In genomic region chr9:110287289-110287680, GRCh38 we compare ENCODE assay signal across 28 cellular contexts. TPM values are rescaled to one million over a fixed set of nuclear protein-coding genes. Genes with fewer than 3 reads are reported as not detected.
A peak's percentile ranks its signal among the peaks of the same experiment; 100 is the strongest.
DNase-seq lines count a peak whose midpoint lies in the region; ATAC-seq and TF ChIP-seq lines count a peak whose summit lies in the region.
"Had no signal": no experiment of that assay in that cellular context is flagged by ENCODE, and none has a peak within 500 bp of the region (broad histone marks: within the 10 kb centered on the region; RNA-seq: fewer than 3 reads in every experiment).

No MANE protein-coding gene starts in this region.

- no peak overlapping the region for H4K12ac ChIP-seq in trophoblast cell (ENCODE audit: low read depth, low read length)

- no peak overlapping the region for H3K4ac ChIP-seq in trophoblast cell (ENCODE audit: low read depth, low read length)

- H3K23ac ChIP-seq in trophoblast cell (ENCODE audit: low read length), result no peak overlapping the region

- no peak overlapping the region for H3K4me2 ChIP-seq in trophoblast cell (ENCODE audit: low read length)
- H3K4me2 ChIP-seq: BLaER1 had no signal

- H2BK5ac ChIP-seq in trophoblast cell (ENCODE audit: low read depth, low read length, poor library complexity), result no peak overlapping the region

- ATAC-seq in WTC11 (no peak), HG03280 (IDR thresholded peaks at IDR 0.05; ENCODE audit: unreplicated experiment) (no peak), T-cell (replicated peaks in 1 of 4) (no peak)
- ATAC-seq: GM12878 had no signal

- H3K9ac ChIP-seq in trophoblast cell (ENCODE audit: low read length), result no peak overlapping the region
- H3K9ac ChIP-seq: BLaER1 had no signal

- no CpG with 5 or more reads among the region's 6 CpGs for WGBS in trophoblast cell (ENCODE audit: extremely low coverage, insufficient coverage, insufficient read length)

- no peak overlapping the region for H3K4me3 ChIP-seq in trophoblast cell (ENCODE audit: low read depth, low read length)
- H3K4me3 ChIP-seq: BLaER1, GM12878 had no signal

- no peaks in the 10 kb centered on the region for H3K27me3 Mint-ChIP-seq in WTC11 (ENCODE audit: low read depth)
- H3K27me3 Mint-ChIP-seq in T-cell, result peaks cover 3 to 5% of the 10 kb centered on the region in 2 donors
- H3K27me3 Mint-ChIP-seq: CD4-positive, CD25-positive, alpha-beta regulatory T cell had no signal

- H3K79me1 ChIP-seq in trophoblast cell (ENCODE audit: low read length), result no peaks in the 10 kb centered on the region

- no peak overlapping the region for H2AK5ac ChIP-seq in trophoblast cell (ENCODE audit: low read length)

- H2BK120ac ChIP-seq in trophoblast cell (ENCODE audit: insufficient read depth, low read length, poor library complexity), result no peak overlapping the region

- no peak overlapping the region for H2AFZ ChIP-seq in trophoblast cell (ENCODE audit: insufficient read depth, low read length, poor library complexity)

- no peak overlapping the region for H3K18ac ChIP-seq in trophoblast cell (ENCODE audit: low read length)

- POLR2A ChIA-PET in RWPE1 (lab: Yijun Ruan, JAX; ENCODE audit: low non-redundant PET), result no interaction called here
- POLR2A ChIA-PET in WTC11 (lab: Charles Lee), result no interaction called here
- POLR2A ChIA-PET in T-cell (lab: Charles Lee), result no interaction called here

- no peak overlapping the region for H2BK12ac ChIP-seq in trophoblast cell (ENCODE audit: low read length)

- CTCF ChIA-PET in RWPE1 (lab: Yijun Ruan, JAX) (no interaction called here), WTC11 (lab: Charles Lee) (no interaction called here), T-cell (lab: Charles Lee) (no interaction called here)

- H3K4me1 ChIP-seq in trophoblast cell (ENCODE audit: control insufficient read depth in 1 of 2, insufficient read depth in 2 of 2, low read length in 2 of 2), result no peaks in the 10 kb centered on the region
- H3K4me1 ChIP-seq: BE2C had no signal

- 0 out of 2 replicates have a peak, but pooled peaks cover 4% of the 10 kb centered on the region for H3K9me3 Mint-ChIP-seq in WTC11
- H3K9me3 Mint-ChIP-seq in T-cell, result no peaks in the 10 kb centered on the region

- DNase-seq in RWPE1 (ENCODE audit: low spot score), result no peak
- DNase-seq in WTC11 (ENCODE audit: low spot score), result no peak
- peak; percentile 54 to 67 for DNase-seq in trophoblast cell
- no peak for DNase-seq in T-cell
- no peak for DNase-seq in central memory CD4-positive, alpha-beta T cell
- DNase-seq: 8988T; ACHN; BE2C; C1 segment of cervical spinal cord; CD4-positive, alpha-beta memory T cell; CD4-positive, CD25-positive, alpha-beta regulatory T cell; CD8-positive, alpha-beta memory T cell; COR-L47; DMS 273 treated with DMSO at 0.1 percent for 48 hours; DMS153; DMS53; DMS79; DND-41; EL; GDM1 had no signal

- H3K4me1 Mint-ChIP-seq in WTC11 (peaks cover 4% of the 10 kb centered on the region), T-cell (no peaks in the 10 kb centered on the region)
- H3K4me1 Mint-ChIP-seq: CD4-positive, alpha-beta memory T cell; CD4-positive, CD25-positive, alpha-beta regulatory T cell; CD8-positive, alpha-beta memory T cell had no signal

- H3K27ac ChIP-seq in RWPE1 (peak overlapping the region; percentile 67), trophoblast cell (ENCODE audit: low read depth, low read length) (no peak overlapping the region)
- H3K27ac ChIP-seq: BLaER1 had no signal

- no peak overlapping the region for H4K8ac ChIP-seq in trophoblast cell (ENCODE audit: low read depth, low read length)

- H3K9me3 ChIP-seq in trophoblast cell (ENCODE audit: insufficient read depth, low read depth, low read length), result no peaks in the 10 kb centered on the region
- H3K9me3 ChIP-seq: BLaER1 had no signal

- TF ChIP-seq CTCF in RWPE1 (conservative IDR thresholded peaks at IDR 0.05; ENCODE audit: low read depth) (no peak), WTC11 (IDR thresholded peaks at IDR 0.05) (no peak)

- H3K27ac Mint-ChIP-seq in WTC11 (no peak overlapping the region), T-cell (no peak overlapping the region)
- H3K27ac Mint-ChIP-seq: CD14-positive monocyte; CD4-positive, alpha-beta memory T cell; CD4-positive, CD25-positive, alpha-beta regulatory T cell; CD8-positive, alpha-beta memory T cell had no signal

- no peak overlapping the region for H3K4me3 Mint-ChIP-seq in WTC11
- no peak overlapping the region for H3K4me3 Mint-ChIP-seq in T-cell
- H3K4me3 Mint-ChIP-seq: CD14-positive monocyte; CD4-positive, alpha-beta memory T cell; CD4-positive, CD25-positive, alpha-beta regulatory T cell; CD8-positive, alpha-beta memory T cell had no signal

- H3K14ac ChIP-seq in trophoblast cell (ENCODE audit: low read length), result no peak overlapping the region

- no peaks in the 10 kb centered on the region for H3K79me2 ChIP-seq in trophoblast cell (ENCODE audit: control insufficient read depth, insufficient read depth, low read length, poor library complexity)

- no peaks in the 10 kb centered on the region for H3K36me3 ChIP-seq in trophoblast cell (ENCODE audit: control insufficient read depth in 1 of 2, insufficient read depth in 2 of 2, low read length in 2 of 2)
- H3K36me3 ChIP-seq: BE2C, BLaER1 had no signal

- H3K36me3 Mint-ChIP-seq in WTC11 (no peaks in the 10 kb centered on the region), T-cell (no peaks in the 10 kb centered on the region)
- H3K36me3 Mint-ChIP-seq: CD14-positive monocyte; CD4-positive, alpha-beta memory T cell; CD4-positive, CD25-positive, alpha-beta regulatory T cell; CD8-positive, alpha-beta memory T cell had no signal

- no peaks in the 10 kb centered on the region for H3K27me3 ChIP-seq in trophoblast cell (ENCODE audit: insufficient read depth, low read length)
- H3K27me3 ChIP-seq: BE2C, BLaER1 had no signal

- H4K91ac ChIP-seq in trophoblast cell (ENCODE audit: low read depth, low read length), result no peak overlapping the region

TF ChIP-seq in WTC11, 78 proteins besides CTCF, POLR2A, EP300 and RAD21:
- TF ChIP-seq HMGA2 (CRISPR knock-in tag; IDR thresholded peaks at IDR 0.05) (0 out of 2 replicates have a peak, but pooled peaks have one; percentile 19), TEAD4 (CRISPR knock-in tag; IDR thresholded peaks at IDR 0.05) (no peak)

RNA-seq across cellular contexts. Expression of gene TXN, which starts 31.0 kb away (rescaled TPM):
- 245 to 265 TPM (median 263 TPM) in 3 replicates for total RNA-seq in WTC11 (2021)
- 371 and 378 TPM in 2 replicates for polyA plus RNA-seq in trophoblast cell (2013)
- 10 to 100 TPM; 38.3 to 63.4 (median 47.9) TPM for total RNA-seq in T-cell

RNA-seq across cellular contexts. Expression of gene TXNDC8, which starts 50.4 kb away (rescaled TPM):
- not detected in 3 replicates for total RNA-seq in WTC11 (2021)
- not detected in 2 replicates for polyA plus RNA-seq in trophoblast cell (2013)
- total RNA-seq in T-cell, result not detected
- total RNA-seq: A673; CD4-positive, alpha-beta memory T cell; CD4-positive, CD25-positive, alpha-beta regulatory T cell; CD8-positive, alpha-beta memory T cell; Daoy; G401; GM12878 had no signal
- polyA plus RNA-seq: AG04450; CD14-positive monocyte; CD4-positive, alpha-beta memory T cell; CD4-positive, CD25-positive, alpha-beta regulatory T cell; CD8-positive, alpha-beta memory T cell; GM12878 had no signal

Comparison
In these comparisons a context has a peak if more than half of its experiments do, and no peak if none do; other contexts are left out.
1. DNase-seq: peak in trophoblast cell (2 of 2); none in RWPE1 (single experiment), WTC11 (single experiment), T-cell (0 of 34) and central memory CD4-positive, alpha-beta T cell (single experiment).